ENCODE assay signal across 8 cellular contexts in genomic region chr6:166556871-166557322, GRCh38. TPM values are rescaled to one million over a fixed set of nuclear protein-coding genes. Genes with fewer than 3 reads are reported as not detected.
A peak's percentile ranks its signal among the peaks of the same experiment; 100 is the strongest.
DNase-seq lines count a peak whose midpoint lies in the region; ATAC-seq and TF ChIP-seq lines count a peak whose summit lies in the region.

No MANE protein-coding gene starts in this region.

- whole genome bisulfite sequencing in lower leg skin, 2 donors: 17 to 21% methylated on average over 16 of the region's 16 CpGs
- 48 to 63% methylated on average over 12 to 16 of the region's 16 CpGs for WGBS in tibial nerve, 2 donors

- H3K9me3 ChIP-seq in tibial nerve: peaks cover 0 to 21% (median 4%) of the 10 kb centered on the region in 4 donors

- peaks cover 15% of the 10 kb centered on the region for H3K9me3 Mint-ChIP-seq in chondrocyte (ENCODE audit: low read depth)

- H3K4me3 ChIP-seq in lower leg skin (ENCODE audit: low read depth, poor library complexity, severe bottlenecking): no peak overlapping the region
- no peak overlapping the region for H3K4me3 ChIP-seq in tibial nerve

- TF ChIP-seq EP300 in tibial nerve (IDR thresholded peaks at IDR 0.05): peak; percentile 90 to 97

- H3K4me1 ChIP-seq in tibial nerve: peaks cover 0 to 53% (median 13%) of the 10 kb centered on the region in 4 donors

- H3K4me1 Mint-ChIP-seq in chondrocyte (ENCODE audit: low read depth): peaks cover 78% of the 10 kb centered on the region

- no peaks in the 10 kb centered on the region for H3K27me3 Mint-ChIP-seq in chondrocyte (ENCODE audit: low read depth)

- DNase-seq in EL (peak; percentile 87), NCI-H226 (peak; percentile 98), chondrocyte (ENCODE audit: low spot score) (no peak), lower leg skin (ENCODE audit: low spot score in 2 of 2) (peak; percentile 93 to 97), tibial nerve (ENCODE audit: low spot score in 2 of 2) (peak; percentile 64 to 72)
- no peak for DNase-seq in stimulated activated CD4-positive, alpha-beta T cell treated with anti-CD3 and anti-CD28 coated beads, Interleukin-4, amount 100 ng/mL, for 1 hour

- H3K27ac Mint-ChIP-seq in chondrocyte (ENCODE audit: unreplicated experiment): peak overlapping the region; percentile 96

- peak overlapping the region; percentile 39 for H3K4me3 Mint-ChIP-seq in chondrocyte (ENCODE audit: unreplicated experiment)

- ATAC-seq in HG02759 (IDR thresholded peaks at IDR 0.05; ENCODE audit: unreplicated experiment): no peak
- no peak for ATAC-seq in GM21528 (IDR thresholded peaks at IDR 0.05; ENCODE audit: low FRiP score, unreplicated experiment)

- peak overlapping the region; percentile 47 to 88 (median 76) for H3K27ac ChIP-seq in tibial nerve

- H3K27me3 ChIP-seq in tibial nerve: no peaks in the 10 kb centered on the region

- peaks cover 18% of the 10 kb centered on the region for H3K36me3 Mint-ChIP-seq in chondrocyte (ENCODE audit: low read depth)

- TF ChIP-seq POLR2A in lower leg skin (IDR thresholded peaks at IDR 0.05) (no peak), tibial nerve (IDR thresholded peaks at IDR 0.05) (peak; percentile 7 to 49)

- peak; percentile 42 for TF ChIP-seq CTCF in chondrocyte (IDR thresholded peaks at IDR 0.05)
- no peak for TF ChIP-seq CTCF in lower leg skin (IDR thresholded peaks at IDR 0.05)
- TF ChIP-seq CTCF in tibial nerve (IDR thresholded peaks at IDR 0.05): no peak

- intact Hi-C loops in lower leg skin (cut with DNase I; ENCODE audit: low total_unique reads): no loop called here

- H3K36me3 ChIP-seq in tibial nerve: peaks cover 0 to 16% (median 0%) of the 10 kb centered on the region in 3 donors

RNA-seq across cellular contexts. Expression of gene RAMACL, which starts 29.6 kb away (rescaled TPM):
- total RNA-seq in chondrocyte: 1.7 to 4.8 TPM (median 2.4 TPM) in 3 replicates
- total RNA-seq in lower leg skin: 1 to 10 TPM in 3 of 4 donors, under 1 TPM in 1; 0.93 to 2.1 (median 1.5) TPM
- 10 to 100 TPM in 1 of 4 donors, 1 to 10 TPM in 3; 8.2 to 10.8 (median 9.1) TPM for total RNA-seq in tibial nerve

Comparison
In these comparisons a context has a peak if more than half of its experiments do, and no peak if none do; other contexts are left out.
1. DNase-seq: peak in EL (single experiment), NCI-H226 (single experiment), lower leg skin (2 of 2) and tibial nerve (2 of 2); none in chondrocyte (single experiment) and stimulated activated CD4-positive, alpha-beta T cell treated with anti-CD3 and anti-CD28 coated beads, Interleukin-4, amount 100 ng/mL, for 1 hour (single experiment).
2. POLR2A ChIP-seq: peak in tibial nerve (2 of 2); none in lower leg skin (0 of 2).